In the genomic region with DNA sequence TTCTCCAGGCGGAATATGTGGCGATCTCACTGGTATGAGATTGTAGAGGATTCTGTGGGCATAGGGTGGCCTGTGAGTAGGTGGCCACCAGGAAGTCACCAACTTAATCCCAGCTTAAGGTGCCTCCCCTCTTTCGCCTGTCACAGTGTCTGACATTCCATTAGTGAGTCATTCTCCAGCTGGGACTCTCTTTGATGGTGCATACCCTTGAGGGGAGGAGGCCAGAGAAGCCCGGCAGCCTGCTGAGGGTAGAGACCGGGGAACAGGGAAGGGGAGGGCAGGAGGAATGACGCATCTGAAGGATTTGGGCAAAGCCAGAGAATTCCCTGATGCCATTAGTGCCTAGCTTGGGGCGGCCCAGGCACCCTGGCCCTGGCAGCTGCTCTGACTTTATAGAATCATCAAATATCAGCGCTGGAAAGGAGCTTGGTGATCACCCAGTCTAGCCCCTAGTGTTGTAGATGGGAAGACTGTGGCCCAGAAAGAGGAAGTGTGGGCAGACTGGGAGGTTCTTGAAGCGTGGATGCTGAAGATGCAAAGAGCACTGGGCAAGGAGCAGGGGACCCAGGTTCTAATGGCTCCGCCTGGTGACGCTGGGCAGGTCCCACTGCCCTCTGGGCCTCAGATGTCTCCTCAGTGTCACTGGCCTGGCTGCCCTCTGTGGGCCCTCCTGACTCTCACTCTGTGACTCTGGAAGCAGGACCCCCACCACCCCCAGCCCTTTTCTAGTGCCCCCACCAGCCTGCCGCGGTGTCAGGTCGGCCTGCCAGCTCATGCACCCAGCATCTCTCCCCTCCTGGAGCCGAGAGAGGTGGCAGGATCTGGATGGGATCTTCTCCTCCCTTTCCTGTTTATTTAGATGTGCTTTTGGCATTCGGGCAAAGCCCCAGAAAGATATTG, we compare ENCODE assay signal across 10 cellular contexts. TPM values are rescaled to one million over a fixed set of nuclear protein-coding genes. Genes with fewer than 3 reads are reported as not detected.
A peak's percentile ranks its signal among the peaks of the same experiment; 100 is the strongest.
DNase-seq lines count a peak whose midpoint lies in the region; ATAC-seq and TF ChIP-seq lines count a peak whose summit lies in the region.
"Had no signal": no experiment of that assay in that cellular context is flagged by ENCODE, and none has a peak within 500 bp of the region (broad histone marks: within the 10 kb centered on the region; RNA-seq: fewer than 3 reads in every experiment).

No MANE protein-coding gene starts in this region.

- intact Hi-C loops in activated CD4-positive, alpha-beta memory T cell treated with anti-CD3 and anti-CD28 coated beads for 36 hours (cut with micrococcal nuclease): no loop called here

- peaks cover 3% of the 10 kb centered on the region for H3K36me3 Mint-ChIP-seq in endodermal cell (ENCODE audit: low read depth)
- H3K36me3 Mint-ChIP-seq in activated CD4-positive, alpha-beta memory T cell treated with anti-CD3 and anti-CD28 coated beads for 36 hours: no peaks in the 10 kb centered on the region
- H3K36me3 Mint-ChIP-seq: CD4-positive, CD25-positive, alpha-beta regulatory T cell had no signal

- H3K4me1 Mint-ChIP-seq in endodermal cell: peaks cover 27% of the 10 kb centered on the region
- H3K4me1 Mint-ChIP-seq in activated CD4-positive, alpha-beta memory T cell treated with anti-CD3 and anti-CD28 coated beads for 36 hours (ENCODE audit: low read depth): no peaks in the 10 kb centered on the region

- H3K4me3 ChIP-seq in NB4 (ENCODE audit: low read depth, low read length) (no peak overlapping the region), endodermal cell (ENCODE audit: low read length) (no peak overlapping the region), muscle layer of colon (ENCODE audit: low read depth in 1 of 2, low read length in 2 of 2) (no peak overlapping the region)

- no peak overlapping the region for H3K4me3 Mint-ChIP-seq in endodermal cell
- no peak overlapping the region for H3K4me3 Mint-ChIP-seq in activated CD4-positive, alpha-beta memory T cell treated with anti-CD3 and anti-CD28 coated beads for 36 hours

- H3K4me1 ChIP-seq in endodermal cell (ENCODE audit: control insufficient read depth, insufficient read depth, low read length): peaks cover 20% of the 10 kb centered on the region
- peaks cover 25% of the 10 kb centered on the region for H3K4me1 ChIP-seq in muscle layer of colon (ENCODE audit: insufficient read depth, low read length)

- no peak for TF ChIP-seq POLR2A in NB4 (IDR thresholded peaks at IDR 0.05; ENCODE audit: extremely low read depth, insufficient read length)

- no peaks in the 10 kb centered on the region for H3K27me3 ChIP-seq in endodermal cell (ENCODE audit: control insufficient read depth, insufficient read depth, low read length, poor library complexity, severe bottlenecking)
- no peaks in the 10 kb centered on the region for H3K27me3 ChIP-seq in muscle layer of colon (ENCODE audit: control insufficient read depth in 1 of 2, insufficient read depth in 2 of 2, low read length in 2 of 2)

- POLR2A ChIA-PET in activated CD4-positive, alpha-beta memory T cell treated with anti-CD3 and anti-CD28 coated beads for 36 hours (lab: Charles Lee): no interaction called here

- no peak for ATAC-seq in HG03095 (IDR thresholded peaks at IDR 0.05; ENCODE audit: unreplicated experiment)

- peak overlapping the region; percentile 83 for H3K27ac Mint-ChIP-seq in endodermal cell
- no peak overlapping the region for H3K27ac Mint-ChIP-seq in activated CD4-positive, alpha-beta memory T cell treated with anti-CD3 and anti-CD28 coated beads for 36 hours
- H3K27ac Mint-ChIP-seq: CD4-positive, CD25-positive, alpha-beta regulatory T cell had no signal

- H3K9me3 ChIP-seq in endodermal cell (ENCODE audit: control insufficient read depth, low read length): no peaks in the 10 kb centered on the region
- no peaks in the 10 kb centered on the region for H3K9me3 ChIP-seq in muscle layer of colon (ENCODE audit: low read length)

- H3K9me3 Mint-ChIP-seq in endodermal cell: no peaks in the 10 kb centered on the region
- H3K9me3 Mint-ChIP-seq in activated CD4-positive, alpha-beta memory T cell treated with anti-CD3 and anti-CD28 coated beads for 36 hours: no peaks in the 10 kb centered on the region

- CTCF ChIA-PET in activated CD4-positive, alpha-beta memory T cell treated with anti-CD3 and anti-CD28 coated beads for 36 hours (lab: Charles Lee): no interaction called here

- peak overlapping the region; percentile 7 for H3K27ac ChIP-seq in endodermal cell (ENCODE audit: low read depth, low read length)
- H3K27ac ChIP-seq in muscle layer of colon (ENCODE audit: low read depth, low read length): peak overlapping the region; percentile 26

- peaks cover 3% of the 10 kb centered on the region for H3K27me3 Mint-ChIP-seq in endodermal cell (ENCODE audit: insufficient read depth)
- peaks cover 16% of the 10 kb centered on the region for H3K27me3 Mint-ChIP-seq in activated CD4-positive, alpha-beta memory T cell treated with anti-CD3 and anti-CD28 coated beads for 36 hours

- TF ChIP-seq CTCF in NB4 (IDR thresholded peaks at IDR 0.05; ENCODE audit: low read depth, low read length) (no peak), endodermal cell (conservative IDR thresholded peaks at IDR 0.05) (no peak)

- H3K9ac ChIP-seq in endodermal cell (ENCODE audit: extremely low read depth, low read length, poor library complexity, severe bottlenecking) (peak overlapping the region; percentile 17), muscle layer of colon (ENCODE audit: low read length) (no peak overlapping the region)

- DNase-seq in AG20443 (ENCODE audit: low spot score) (peak; percentile 70), NB4 (ENCODE audit: low read depth) (peak; percentile 47), endodermal cell (peak; percentile 90), HuH-7.5 (ENCODE audit: low spot score) (no peak), cerebellar cortex (ENCODE audit: low spot score) (no peak)
- no peak for DNase-seq in activated CD4-positive, alpha-beta memory T cell treated with anti-CD3 and anti-CD28 coated beads for 36 hours
- DNase-seq: CD4-positive, CD25-positive, alpha-beta regulatory T cell; nucleus accumbens had no signal

- 72% methylated on average over 10 to 16 of the region's 16 CpGs for WGBS in endodermal cell (ENCODE audit: insufficient coverage in 1 of 2, insufficient read length in 1 of 2), 2 experiments

- H3K36me3 ChIP-seq in endodermal cell (ENCODE audit: control insufficient read depth, insufficient read depth, low read length) (no peaks in the 10 kb centered on the region), muscle layer of colon (ENCODE audit: insufficient read depth, low read length) (no peaks in the 10 kb centered on the region)

RNA-seq across cellular contexts. Expression of a gene that starts 41.4 kb away (rescaled TPM):
- total RNA-seq in endodermal cell: 10 to 100 TPM; 70.7 to 71.0 TPM
- 33.4 TPM for polyA plus RNA-seq in endodermal cell (2013, experiment 1 of 2)
- 36.0 TPM for polyA plus RNA-seq in endodermal cell (2013, experiment 2 of 2)
- not detected for total RNA-seq in activated CD4-positive, alpha-beta memory T cell treated with anti-CD3 and anti-CD28 coated beads for 36 hours
- total RNA-seq: CD4-positive, CD25-positive, alpha-beta regulatory T cell had no signal
- polyA plus RNA-seq: CD4-positive, CD25-positive, alpha-beta regulatory T cell had no signal

Comparison
In these comparisons a context has a peak if more than half of its experiments do, and no peak if none do; other contexts are left out.
1. DNase-seq: peak in AG20443 (single experiment), NB4 (single experiment) and endodermal cell (single experiment); none in HuH-7.5 (single experiment), cerebellar cortex (single experiment) and activated CD4-positive, alpha-beta memory T cell treated with anti-CD3 and anti-CD28 coated beads for 36 hours (single experiment).
2. RNA of a gene that starts 41.4 kb away (total RNA-seq): 70.7 to 71.0 TPM in endodermal cell; not detected in activated CD4-positive, alpha-beta memory T cell treated with anti-CD3 and anti-CD28 coated beads for 36 hours; every median in the first group is over 10 times any median in the second.